In genomic region chr4:76783836-76784235, GRCh38 we compare ENCODE assay signal across 1 cellular context.
TF ChIP-seq lines count a peak whose summit lies in the region.

No MANE protein-coding gene starts in this region.

TF ChIP-seq in HCT116, 20 proteins besides CTCF, POLR2A, EP300 and RAD21:
- TF ChIP-seq ZFX (IDR thresholded peaks at IDR 0.05) (no peak), EZH2phosphoT487 (IDR thresholded peaks at IDR 0.05; ENCODE audit: borderline replicate concordance) (no peak), ZNF274 (IDR thresholded peaks at IDR 0.05; ENCODE audit: low read depth, low read length) (no peak)
- TF ChIP-seq, protein P1, sequence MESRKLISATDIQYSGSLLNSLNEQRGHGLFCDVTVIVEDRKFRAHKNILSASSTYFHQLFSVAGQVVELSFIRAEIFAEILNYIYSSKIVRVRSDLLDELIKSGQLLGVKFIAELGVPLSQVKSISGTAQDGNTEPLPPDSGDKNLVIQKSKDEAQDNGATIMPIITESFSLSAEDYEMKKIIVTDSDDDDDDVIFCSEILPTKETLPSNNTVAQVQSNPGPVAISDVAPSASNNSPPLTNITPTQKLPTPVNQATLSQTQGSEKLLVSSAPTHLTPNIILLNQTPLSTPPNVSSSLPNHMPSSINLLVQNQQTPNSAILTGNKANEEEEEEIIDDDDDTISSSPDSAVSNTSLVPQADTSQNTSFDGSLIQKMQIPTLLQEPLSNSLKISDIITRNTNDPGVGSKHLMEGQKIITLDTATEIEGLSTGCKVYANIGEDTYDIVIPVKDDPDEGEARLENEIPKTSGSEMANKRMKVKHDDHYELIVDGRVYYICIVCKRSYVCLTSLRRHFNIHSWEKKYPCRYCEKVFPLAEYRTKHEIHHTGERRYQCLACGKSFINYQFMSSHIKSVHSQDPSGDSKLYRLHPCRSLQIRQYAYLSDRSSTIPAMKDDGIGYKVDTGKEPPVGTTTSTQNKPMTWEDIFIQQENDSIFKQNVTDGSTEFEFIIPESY (IDR thresholded peaks at IDR 0.05; ENCODE audit: extremely low read depth, insufficient replicate concordance, low read length) = no peak
